9 cellular contexts compared by ENCODE assay signal in genomic region chr10:124530215-124530665, GRCh38.
A peak's percentile ranks its signal among the peaks of the same experiment; 100 is the strongest.
DNase-seq lines count a peak whose midpoint lies in the region; ATAC-seq and TF ChIP-seq lines count a peak whose summit lies in the region.
"Had no signal": no experiment of that assay in that cellular context is flagged by ENCODE, and none has a peak within 500 bp of the region (broad histone marks: within the 10 kb centered on the region; RNA-seq: fewer than 3 reads in every experiment).

No MANE protein-coding gene starts in this region.

- ATAC-seq in GM21723 (IDR thresholded peaks at IDR 0.05; ENCODE audit: unreplicated experiment), result peak; percentile 92

- H3K14ac ChIP-seq in trophoblast cell (ENCODE audit: low read length), result no peak overlapping the region

- no peak overlapping the region for H4K91ac ChIP-seq in trophoblast cell (ENCODE audit: low read depth, low read length)

- H3K4me3 ChIP-seq in trophoblast cell (ENCODE audit: low read depth, low read length) (no peak overlapping the region), transverse colon (no peak overlapping the region)
- H3K4me3 ChIP-seq: skin epidermis had no signal

- H4K8ac ChIP-seq in trophoblast cell (ENCODE audit: low read depth, low read length), result no peak overlapping the region

- intact Hi-C loops in transverse colon (cut with DNase I; ENCODE audit: low total_unique reads), result loop anchor here (2.0 to 10.0 kb wide), 3 partner anchors 95 to 295 kb away; no protein-coding TSS in a partner anchor

- no peak overlapping the region for H2AK5ac ChIP-seq in trophoblast cell (ENCODE audit: low read length)

- H3K36me3 ChIP-seq in trophoblast cell (ENCODE audit: control insufficient read depth in 1 of 2, insufficient read depth in 2 of 2, low read length in 2 of 2), result no peaks in the 10 kb centered on the region
- no peaks in the 10 kb centered on the region for H3K36me3 ChIP-seq in transverse colon

- H2BK120ac ChIP-seq in trophoblast cell (ENCODE audit: insufficient read depth, low read length, poor library complexity), result no peak overlapping the region

- no peak overlapping the region for H3K9ac ChIP-seq in trophoblast cell (ENCODE audit: low read length)

- no peak overlapping the region for H3K4me2 ChIP-seq in trophoblast cell (ENCODE audit: low read length)

- H3K27ac ChIP-seq in trophoblast cell (ENCODE audit: low read depth, low read length) (no peak overlapping the region), transverse colon (no peak overlapping the region)
- H3K27ac ChIP-seq: skin epidermis had no signal

- peak; percentile 86 for DNase-seq in ELR (ENCODE audit: low read depth)
- DNase-seq in KBM-7, result peak; percentile 86
- DNase-seq in SK-MEL-5 (ENCODE audit: low read depth, low spot score), result peak; percentile 85
- peak; percentile 69 to 81 (median 76) for DNase-seq in activated naive CD4-positive, alpha-beta T cell (lab: John Stamatoyannopoulos, UW)
- DNase-seq in germinal center (ENCODE audit: low spot score), result peak; percentile 92
- peak; percentile 74 to 86 for DNase-seq in trophoblast cell
- peak; percentile 91 for DNase-seq in transverse colon

- in situ Hi-C loops in KBM-7 (cut with MboI; ENCODE audit: low pct_unique_long_range_greater_than_20kb, low sequenced_read_pairs) (loop anchor here (25.0 kb wide), 1 partner anchor 207 kb away; the partner anchor contains the start of gene FAM53B), SK-MEL-5 (cut with HindIII; ENCODE audit: low pct_unique_long_range_greater_than_20kb, low sequenced_read_pairs) (no loop called here), transverse colon (cut with MboI; ENCODE audit: low pct_ligation_motif_present in 1 of 4, low pct_unique_long_range_greater_than_20kb in 1 of 4, low sequenced_read_pairs in 3 of 4) (loop anchor here in 3 of 4 donors (10.0 to 25.0 kb wide), 2 partner anchors 215 to 307 kb away; partner anchors contain the start of gene FAM53B (in 2 of the 3))

- TF ChIP-seq CTCF in transverse colon (IDR thresholded peaks at IDR 0.05), result peak; percentile 83 to 93 (median 87)

- peaks cover 4 to 12% of the 10 kb centered on the region in 2 experiments for H3K4me1 ChIP-seq in trophoblast cell (ENCODE audit: control insufficient read depth in 1 of 2, insufficient read depth in 2 of 2, low read length in 2 of 2)
- peaks cover 0 to 17% (median 6%) of the 10 kb centered on the region in 4 donors for H3K4me1 ChIP-seq in transverse colon

- H3K4ac ChIP-seq in trophoblast cell (ENCODE audit: low read depth, low read length), result no peak overlapping the region

- H3K79me1 ChIP-seq in trophoblast cell (ENCODE audit: low read length), result peaks cover 4% of the 10 kb centered on the region

- no peak for TF ChIP-seq EP300 in transverse colon (IDR thresholded peaks at IDR 0.05; ENCODE audit: low read depth)

- TF ChIP-seq POLR2A in transverse colon (IDR thresholded peaks at IDR 0.05), result no peak

- H2AFZ ChIP-seq in trophoblast cell (ENCODE audit: insufficient read depth, low read length, poor library complexity), result no peak overlapping the region

- H3K9me3 ChIP-seq in trophoblast cell (ENCODE audit: insufficient read depth, low read depth, low read length) (no peaks in the 10 kb centered on the region), transverse colon (no peaks in the 10 kb centered on the region)

- no peak overlapping the region for H3K23ac ChIP-seq in trophoblast cell (ENCODE audit: low read length)

- no peak overlapping the region for H2BK12ac ChIP-seq in trophoblast cell (ENCODE audit: low read length)

- no peaks in the 10 kb centered on the region for H3K27me3 ChIP-seq in trophoblast cell (ENCODE audit: insufficient read depth, low read length)
- H3K27me3 ChIP-seq in transverse colon, result no peaks in the 10 kb centered on the region

- peaks cover 2% of the 10 kb centered on the region for H3K79me2 ChIP-seq in trophoblast cell (ENCODE audit: control insufficient read depth, insufficient read depth, low read length, poor library complexity)

- H4K12ac ChIP-seq in trophoblast cell (ENCODE audit: low read depth, low read length), result no peak overlapping the region

- H3K18ac ChIP-seq in trophoblast cell (ENCODE audit: low read length), result no peak overlapping the region

- no CpG with 5 or more reads among the region's 18 CpGs for WGBS in trophoblast cell (ENCODE audit: extremely low coverage, insufficient coverage, insufficient read length)
- WGBS in transverse colon (ENCODE audit: low coverage in 1 of 2), 2 donors, result 14% methylated on average over 14 of the region's 18 CpGs; no CpG with 5 or more reads in 1 of the 2 donors

- H2BK5ac ChIP-seq in trophoblast cell (ENCODE audit: low read depth, low read length, poor library complexity), result no peak overlapping the region
